ENCODE assay signal across 7 cellular contexts in genomic region chr10:100912609-100913469, GRCh38. TPM values are rescaled to one million over a fixed set of nuclear protein-coding genes. Genes with fewer than 3 reads are reported as not detected.
A peak's percentile ranks its signal among the peaks of the same experiment; 100 is the strongest.
DNase-seq lines count a peak whose midpoint lies in the region; ATAC-seq and TF ChIP-seq lines count a peak whose summit lies in the region.

Gene SLF2 (plus strand): TSS chr10:100912963. CDS start chr10:100913111, 148 bp downstream.

- no peaks in the 10 kb centered on the region for H3K27me3 ChIP-seq in hepatocyte

- no peaks in the 10 kb centered on the region for H3K9me2 ChIP-seq in hepatocyte (replicated peaks; ENCODE audit: insufficient read depth)

- peak within 1 kb of the TSS; percentile 93 for H3K27ac ChIP-seq in hepatocyte

- ATAC-seq in GM18508 (IDR thresholded peaks at IDR 0.05; ENCODE audit: insufficient read depth, unreplicated experiment) (peak; percentile 84), HG03025 (IDR thresholded peaks at IDR 0.05; ENCODE audit: low FRiP score, unreplicated experiment) (peak; percentile 95)

- no peaks in the 10 kb centered on the region for H3K9me3 ChIP-seq in hepatocyte (ENCODE audit: low read depth)

- H3K36me3 ChIP-seq in hepatocyte (replicated peaks; ENCODE audit: insufficient read depth, low read depth), result no peaks in the 10 kb centered on the region

- TF ChIP-seq CTCF in hepatocyte (IDR thresholded peaks at IDR 0.05; ENCODE audit: poor library complexity), result no peak

- WGBS in hepatocyte (ENCODE audit: low lambda C conversion rate, missing lambda C conversion rate), result under 1% methylated on average over 66 of the region's 71 CpGs

- H4K20me1 ChIP-seq in hepatocyte (ENCODE audit: insufficient read depth, poor library complexity, severe bottlenecking), result peaks cover 23% of the 10 kb centered on the region

- H2AFZ ChIP-seq in hepatocyte, result peak within 1 kb of the TSS; percentile 86

- peak within 1 kb of the TSS; percentile 93 for H3K4me2 ChIP-seq in hepatocyte

- H3K79me2 ChIP-seq in hepatocyte, result peaks cover 43% of the 10 kb centered on the region

- H3K4me1 ChIP-seq in hepatocyte (ENCODE audit: insufficient read depth), result peaks cover 48% of the 10 kb centered on the region

- H3K4me3 ChIP-seq in hepatocyte, result peak within 1 kb of the TSS; percentile 82

- DNase-seq in NCI-H2081 (lab: John Stamatoyannopoulos, UW) (peak; percentile 92 to 95), T1000 (lab: John Stamatoyannopoulos, UW) (peak; percentile 91), astrocyte of the hippocampus (ENCODE audit: low read depth, low spot score) (peak; percentile 99), hepatocyte (ENCODE audit: low spot score) (peak; percentile 99), renal cortical epithelial cell (ENCODE audit: low read depth) (peak; percentile 93)

RNA-seq across cellular contexts. Expression of gene SLF2, which starts in this region (rescaled TPM):
- total RNA-seq in hepatocyte (23.5 and 28.9 TPM in 2 replicates), renal cortical epithelial cell (17.5 and 25.7 TPM in 2 replicates)
- 11.7 and 20.1 TPM in 2 replicates for polyA plus RNA-seq in hepatocyte

Comparison
In these comparisons a context has a peak if more than half of its experiments do, and no peak if none do; other contexts are left out.
1. Peak in every context shown above with its lines: DNase-seq, ATAC-seq, H3K4me3 ChIP-seq and H3K27ac ChIP-seq.